Comparison of ENCODE assay signal across 2 cellular contexts in genomic region chr14:92890830-92891598, GRCh38.
TF ChIP-seq lines count a peak whose summit lies in the region.

No MANE protein-coding gene starts in this region.

TF ChIP-seq in endothelial cell of umbilical vein, 7 proteins besides CTCF, POLR2A, EP300 and RAD21:
- TF ChIP-seq MAX (IDR thresholded peaks at IDR 0.05; ENCODE audit: insufficient read depth, insufficient read length) (no peak), EZH2 (IDR thresholded peaks at IDR 0.05; ENCODE audit: borderline replicate concordance, low read depth, low read length, severe bottlenecking) (no peak), JUN (IDR thresholded peaks at IDR 0.05; ENCODE audit: borderline replicate concordance, insufficient read depth, insufficient read length, low read depth) (no peak)

TF ChIP-seq in HepG2, 621 proteins besides CTCF, POLR2A, EP300 and RAD21:
- TF ChIP-seq TSC22D2 (CRISPR knock-in tag; IDR thresholded peaks at IDR 0.05; ENCODE audit: borderline replicate concordance) = no peak
- TF ChIP-seq ZNF292 (CRISPR knock-in tag; IDR thresholded peaks at IDR 0.05; ENCODE audit: borderline replicate concordance, low read depth) = no peak
- TF ChIP-seq DNMT3B (CRISPR knock-in tag; conservative IDR thresholded peaks at IDR 0.05) = no peak
- TF ChIP-seq FOXJ3 (CRISPR knock-in tag; IDR thresholded peaks at IDR 0.05; ENCODE audit: borderline replicate concordance) = no peak
- no peak for TF ChIP-seq ZNF614 (CRISPR knock-in tag; IDR thresholded peaks at IDR 0.05; ENCODE audit: borderline replicate concordance)
- TF ChIP-seq NCOA1 (CRISPR knock-in tag; IDR thresholded peaks at IDR 0.05) = no peak
- TF ChIP-seq ZNF576 (CRISPR knock-in tag; IDR thresholded peaks at IDR 0.05) = no peak
- no peak for TF ChIP-seq RXRB (CRISPR knock-in tag; IDR thresholded peaks at IDR 0.05; ENCODE audit: borderline replicate concordance)
